In genomic region chr9:691825-692363, GRCh38 we compare ENCODE assay signal across 20 cellular contexts.
DNase-seq lines count a peak whose midpoint lies in the region; ATAC-seq and TF ChIP-seq lines count a peak whose summit lies in the region.
"Had no signal": no experiment of that assay in that cellular context is flagged by ENCODE, and none has a peak within 500 bp of the region (broad histone marks: within the 10 kb centered on the region; RNA-seq: fewer than 3 reads in every experiment).

No MANE protein-coding gene starts in this region.

- peak overlapping the region; percentile 99 for H3K27ac ChIP-seq in RWPE2 (ENCODE audit: poor library complexity, severe bottlenecking)
- peak overlapping the region; percentile 70 to 78 for H3K27ac ChIP-seq in breast epithelium
- peak overlapping the region; percentile 89 for H3K27ac ChIP-seq in suprapubic skin
- H3K27ac ChIP-seq in colonic mucosa: no peak overlapping the region
- H3K27ac ChIP-seq: KMS-11 had no signal

- 45% methylated on average over 3 of the region's 3 CpGs for WGBS in suprapubic skin

- no peak for TF ChIP-seq EP300 in suprapubic skin (IDR thresholded peaks at IDR 0.05)

- H3K9ac ChIP-seq in colonic mucosa (ENCODE audit: low read depth in 2 of 2, low read length in 2 of 2): no peak overlapping the region
- H3K9ac ChIP-seq: KMS-11 had no signal

- no peak for DNase-seq in RWPE2 (ENCODE audit: low spot score)
- DNase-seq in breast epithelium (ENCODE audit: low spot score in 2 of 2): no peak
- DNase-seq in mesothelial cell of epicardium (ENCODE audit: low spot score in 2 of 2, unreplicated experiment in 2 of 2): no peak
- DNase-seq in suprapubic skin (ENCODE audit: low spot score in 2 of 2): no peak
- no peak for DNase-seq in NCI-H2171 treated with DMSO at 0.1 percent for 48 hours (lab: John Stamatoyannopoulos, UW)
- DNase-seq in colonic mucosa: no peak
- no peak for DNase-seq in GOT3 (lab: John Stamatoyannopoulos, UW)
- DNase-seq: activated CD4-positive, alpha-beta T cell treated with anti-CD3 and anti-CD28 coated beads for 48 hours; activated T-cell treated with anti-CD3 and anti-CD28 coated beads, Interleukin-2, amount 50 U/mL, for 4 hours; anterior cingulate cortex; effector CD8-positive, alpha-beta T cell; H7; NCI-H146; NCI-H510A; nephron progenitor cell; spleen had no signal

- H3K36me3 ChIP-seq in RWPE2 (ENCODE audit: low read depth): peaks cover 26% of the 10 kb centered on the region
- no peaks in the 10 kb centered on the region for H3K36me3 ChIP-seq in breast epithelium
- H3K36me3 ChIP-seq in suprapubic skin: no peaks in the 10 kb centered on the region
- no peaks in the 10 kb centered on the region for H3K36me3 ChIP-seq in colonic mucosa
- H3K36me3 ChIP-seq: spleen had no signal

- peaks cover 57% of the 10 kb centered on the region for H3K4me1 ChIP-seq in RWPE2 (ENCODE audit: insufficient read depth, poor library complexity, severe bottlenecking)
- H3K4me1 ChIP-seq in breast epithelium: peaks cover 14 to 17% of the 10 kb centered on the region in 2 donors
- H3K4me1 ChIP-seq in suprapubic skin: peaks cover 88% of the 10 kb centered on the region
- H3K4me1 ChIP-seq in colonic mucosa: no peaks in the 10 kb centered on the region

- TF ChIP-seq CTCF in RWPE2 (IDR thresholded peaks at IDR 0.05; ENCODE audit: poor library complexity, severe bottlenecking): no peak
- no peak for TF ChIP-seq CTCF in breast epithelium (IDR thresholded peaks at IDR 0.05)
- TF ChIP-seq CTCF in mesothelial cell of epicardium (IDR thresholded peaks at IDR 0.05; ENCODE audit: unreplicated experiment): no peak
- no peak for TF ChIP-seq CTCF in suprapubic skin (IDR thresholded peaks at IDR 0.05)
- no peak for TF ChIP-seq CTCF in colonic mucosa (IDR thresholded peaks at IDR 0.05)

- no peak overlapping the region for H3K4me3 Mint-ChIP-seq in mesothelial cell of epicardium
- H3K4me3 Mint-ChIP-seq: activated T-cell treated with anti-CD3 and anti-CD28 coated beads, Interleukin-2, amount 50 U/mL, for 4 hours; nephron progenitor cell; T-helper 1 cell treated with Interleukin-12 subunit alpha and Interleukin-12 subunit beta and Interleukin-4 antibody, amounts not matched to agents 30 μg/mL and 1 μg/mL, for 36 hours had no signal

- H3K27ac Mint-ChIP-seq in mesothelial cell of epicardium: peak overlapping the region; percentile 97
- H3K27ac Mint-ChIP-seq: nephron progenitor cell; T-helper 1 cell treated with Interleukin-12 subunit alpha and Interleukin-12 subunit beta and Interleukin-4 antibody, amounts not matched to agents 30 μg/mL and 1 μg/mL, for 36 hours had no signal

- ATAC-seq in RWPE2 (ENCODE audit: low read depth) (no peak), GM18868 (IDR thresholded peaks at IDR 0.05; ENCODE audit: unreplicated experiment) (no peak)
- ATAC-seq: activated T-cell treated with anti-CD3 and anti-CD28 coated beads, Interleukin-2, amount 50 U/mL, for 4 hours; Panc1 had no signal

- H3K9me3 ChIP-seq in RWPE2 (ENCODE audit: severe bottlenecking): no peaks in the 10 kb centered on the region
- no peaks in the 10 kb centered on the region for H3K9me3 ChIP-seq in breast epithelium
- no peaks in the 10 kb centered on the region for H3K9me3 ChIP-seq in suprapubic skin
- H3K9me3 ChIP-seq in colonic mucosa: no peaks in the 10 kb centered on the region
- H3K9me3 ChIP-seq: spleen had no signal

- peaks cover 5% of the 10 kb centered on the region for H3K9me3 Mint-ChIP-seq in mesothelial cell of epicardium
- H3K9me3 Mint-ChIP-seq: activated T-cell treated with anti-CD3 and anti-CD28 coated beads, Interleukin-2, amount 50 U/mL, for 4 hours; T-helper 1 cell treated with Interleukin-12 subunit alpha and Interleukin-12 subunit beta and Interleukin-4 antibody, amounts not matched to agents 30 μg/mL and 1 μg/mL, for 36 hours had no signal

- H3K36me3 Mint-ChIP-seq in mesothelial cell of epicardium: peaks cover 5% of the 10 kb centered on the region

- no peak overlapping the region for H3K4me3 ChIP-seq in RWPE2 (ENCODE audit: severe bottlenecking)
- no peak overlapping the region for H3K4me3 ChIP-seq in breast epithelium
- no peak overlapping the region for H3K4me3 ChIP-seq in suprapubic skin
- H3K4me3 ChIP-seq in colonic mucosa: no peak overlapping the region
- H3K4me3 ChIP-seq: spleen had no signal

- peaks cover 66% of the 10 kb centered on the region for H3K4me1 Mint-ChIP-seq in mesothelial cell of epicardium

- intact Hi-C loops in breast epithelium (cut with DNase I; ENCODE audit: low total_unique reads): loop anchor here (10.0 kb wide), 1 partner anchor 63 kb away; no protein-coding TSS in a partner anchor
- intact Hi-C loops in colonic mucosa (cut with DNase I): no loop called here

- H3K27me3 ChIP-seq in RWPE2 (ENCODE audit: insufficient read depth, poor library complexity, severe bottlenecking) (no peaks in the 10 kb centered on the region), breast epithelium (no peaks in the 10 kb centered on the region), suprapubic skin (no peaks in the 10 kb centered on the region), colonic mucosa (no peaks in the 10 kb centered on the region)
- H3K27me3 ChIP-seq: spleen had no signal

- TF ChIP-seq POLR2A in breast epithelium (IDR thresholded peaks at IDR 0.05): no peak
- no peak for TF ChIP-seq POLR2A in suprapubic skin (IDR thresholded peaks at IDR 0.05)

- no peaks in the 10 kb centered on the region for H3K27me3 Mint-ChIP-seq in mesothelial cell of epicardium (ENCODE audit: low read depth)
